Comparison of ENCODE assay signal across 8 cellular contexts in the genomic region with DNA sequence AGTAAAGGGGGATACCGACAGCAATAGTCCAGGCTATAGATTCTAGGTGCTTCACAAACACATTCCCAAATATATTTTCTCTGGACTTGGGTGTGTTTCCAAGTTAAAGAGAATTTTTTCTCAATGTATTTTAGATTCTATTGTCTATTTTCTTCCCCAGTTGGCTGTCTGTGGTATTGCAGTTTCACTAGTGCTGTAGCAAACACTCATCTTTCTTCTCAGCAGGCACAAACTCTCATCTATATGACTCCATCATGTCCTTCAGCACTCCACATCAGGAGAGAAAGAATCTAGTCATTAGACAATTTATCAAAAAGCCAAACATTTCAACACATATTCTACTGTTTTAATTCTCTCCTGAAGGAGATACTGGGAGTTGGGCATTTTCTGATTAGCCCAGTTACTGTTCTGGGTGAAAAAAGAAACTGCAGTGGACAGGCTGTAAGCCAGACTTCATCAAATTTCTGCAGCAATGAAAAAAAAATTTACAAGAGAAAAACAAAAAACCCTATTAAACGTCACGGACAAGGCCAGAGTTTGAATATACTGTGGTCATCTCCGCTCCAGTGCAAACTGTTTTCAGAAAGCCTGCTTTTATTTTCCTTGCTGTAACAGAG. TPM values are rescaled to one million over a fixed set of nuclear protein-coding genes. Genes with fewer than 3 reads are reported as not detected.
"Had no signal": no experiment of that assay in that cellular context is flagged by ENCODE, and none has a peak within 500 bp of the region (broad histone marks: within the 10 kb centered on the region; RNA-seq: fewer than 3 reads in every experiment).

No MANE protein-coding gene starts in this region.

RNA-seq across cellular contexts. Expression of a gene that starts 37.1 kb away (rescaled TPM):
- total RNA-seq: activated B cell treated with CpG ODN at 0.5 μM for 24 hours; activated CD4-positive, alpha-beta T cell treated with anti-CD3 and anti-CD28 coated beads, Interleukin-2, amount 10 ng/mL, durations not matched to agents 24 days and 14 days; activated naive CD8-positive, alpha-beta T cell treated with anti-CD3 and anti-CD28 coated beads for 36 hours; cardiac muscle cell; M059J; NCI-H460; Right ventricle myocardium superior had no signal
- polyA plus RNA-seq: adipose tissue, cardiac muscle cell had no signal
